Comparison of ENCODE assay signal across 8 cellular contexts in genomic region chr14:51395361-51395849, GRCh38.
DNase-seq lines count a peak whose midpoint lies in the region; ATAC-seq and TF ChIP-seq lines count a peak whose summit lies in the region.

No MANE protein-coding gene starts in this region.

- H3K27ac ChIP-seq in lower lobe of right lung: peak overlapping the region; percentile 62
- H3K27ac ChIP-seq in tibial nerve: peak overlapping the region; percentile 65 to 88 (median 75)

- TF ChIP-seq CTCF in lower lobe of right lung (IDR thresholded peaks at IDR 0.05): no peak
- no peak for TF ChIP-seq CTCF in tibial nerve (IDR thresholded peaks at IDR 0.05)
- TF ChIP-seq CTCF in omental fat pad (IDR thresholded peaks at IDR 0.05): no peak
- no peak for TF ChIP-seq CTCF in GM10266 (IDR thresholded peaks at IDR 0.05; ENCODE audit: control insufficient read depth, insufficient read depth, low read depth, missing control alignments)

- intact Hi-C loops in lower lobe of right lung (cut with DNase I): no loop called here

- peak in 1 of 2 donors; percentile 39 for TF ChIP-seq EP300 in tibial nerve (IDR thresholded peaks at IDR 0.05)

- peaks cover 25% of the 10 kb centered on the region for H3K4me1 ChIP-seq in lower lobe of right lung
- H3K4me1 ChIP-seq in tibial nerve: peaks cover 3 to 36% (median 18%) of the 10 kb centered on the region in 4 donors

- 14 to 18% methylated on average over 9 of the region's 9 CpGs for WGBS in tibial nerve, 2 donors

- DNase-seq in MG63: peak; percentile 72
- peak; percentile 67 for DNase-seq in cerebellar cortex (ENCODE audit: low spot score)
- peak; percentile 47 for DNase-seq in lower lobe of right lung
- peak; percentile 38 to 56 for DNase-seq in tibial nerve (ENCODE audit: low spot score in 2 of 2)
- no peak for DNase-seq in omental fat pad (ENCODE audit: low spot score)
- DNase-seq in activated gamma-delta T cell (lab: John Stamatoyannopoulos, UW): no peak
- no peak for DNase-seq in GM10266 (ENCODE audit: extremely low spot score)

- TF ChIP-seq POLR2A in tibial nerve (IDR thresholded peaks at IDR 0.05): no peak

- H3K9me3 ChIP-seq in MG63: no peaks in the 10 kb centered on the region
- no peaks in the 10 kb centered on the region for H3K9me3 ChIP-seq in lower lobe of right lung
- H3K9me3 ChIP-seq in tibial nerve: no peaks in the 10 kb centered on the region

- no peaks in the 10 kb centered on the region for H3K36me3 ChIP-seq in MG63
- no peaks in the 10 kb centered on the region for H3K36me3 ChIP-seq in lower lobe of right lung
- no peaks in the 10 kb centered on the region for H3K36me3 ChIP-seq in tibial nerve

- H3K27me3 ChIP-seq in MG63 (no peaks in the 10 kb centered on the region), lower lobe of right lung (ENCODE audit: low read depth) (no peaks in the 10 kb centered on the region), tibial nerve (no peaks in the 10 kb centered on the region)

- no peak overlapping the region for H3K4me3 ChIP-seq in MG63
- no peak overlapping the region for H3K4me3 ChIP-seq in lower lobe of right lung
- H3K4me3 ChIP-seq in tibial nerve: peak overlapping the region in 1 of 4 donors; percentile 7

- ATAC-seq in lower lobe of right lung: peak; percentile 38 to 60
- ATAC-seq in omental fat pad (ENCODE audit: low FRiP score): no peak
- ATAC-seq in GM21390 (IDR thresholded peaks at IDR 0.05; ENCODE audit: unreplicated experiment): no peak

Comparison
In these comparisons a context has a peak if more than half of its experiments do, and no peak if none do; other contexts are left out.
1. DNase-seq: peak in MG63 (single experiment), cerebellar cortex (single experiment), lower lobe of right lung (single experiment) and tibial nerve (2 of 2); none in omental fat pad (single experiment), activated gamma-delta T cell (single experiment) and GM10266 (single experiment).
2. ATAC-seq: peak in lower lobe of right lung (2 of 2); none in omental fat pad (single experiment) and GM21390 (single experiment).